12 cellular contexts compared by ENCODE assay signal in genomic region chr20:25198663-25199363, GRCh38. TPM values are rescaled to one million over a fixed set of nuclear protein-coding genes. Genes with fewer than 3 reads are reported as not detected.
DNase-seq lines count a peak whose midpoint lies in the region; ATAC-seq and TF ChIP-seq lines count a peak whose summit lies in the region.
"Had no signal": no experiment of that assay in that cellular context is flagged by ENCODE, and none has a peak within 500 bp of the region (broad histone marks: within the 10 kb centered on the region; RNA-seq: fewer than 3 reads in every experiment).

No MANE protein-coding gene starts in this region.

- ATAC-seq in stimulated activated memory B cell treated with anti-CD40 and anti-IgM and Interleukin-4, amounts not matched to agents 10 μg/mL and 1 μg/mL and 100 μg/mL, for 72 hours, result no peak
- ATAC-seq in HG03135 (IDR thresholded peaks at IDR 0.05; ENCODE audit: unreplicated experiment), result no peak

- TF ChIP-seq CTCF in brain (conservative IDR thresholded peaks at IDR 0.05) (no peak), progenitor cell of endocrine pancreas (IDR thresholded peaks at IDR 0.05; ENCODE audit: unreplicated experiment) (no peak), endodermal cell (conservative IDR thresholded peaks at IDR 0.05) (no peak)

- no peaks in the 10 kb centered on the region for H3K27me3 ChIP-seq in endodermal cell (ENCODE audit: control insufficient read depth, insufficient read depth, low read length, poor library complexity, severe bottlenecking)

- H3K36me3 Mint-ChIP-seq in activated CD4-positive, alpha-beta memory T cell treated with anti-CD3 and anti-CD28 coated beads, Interleukin-2, amount 10 ng/mL, durations not matched to agents 7 days and 5 days (ENCODE audit: low read depth), result peaks cover 11% of the 10 kb centered on the region
- H3K36me3 Mint-ChIP-seq in activated CD4-positive, alpha-beta memory T cell treated with anti-CD3 and anti-CD28 coated beads for 36 hours, result peaks cover 2% of the 10 kb centered on the region
- H3K36me3 Mint-ChIP-seq in brain, result peaks cover 27% of the 10 kb centered on the region
- peaks cover 34% of the 10 kb centered on the region for H3K36me3 Mint-ChIP-seq in stimulated activated memory B cell treated with anti-CD40 and anti-IgM and Interleukin-4, amounts not matched to agents 10 μg/mL and 1 μg/mL and 100 μg/mL, for 72 hours
- no peaks in the 10 kb centered on the region for H3K36me3 Mint-ChIP-seq in progenitor cell of endocrine pancreas (ENCODE audit: insufficient read depth)
- H3K36me3 Mint-ChIP-seq in endodermal cell (ENCODE audit: low read depth), result peaks cover 2% of the 10 kb centered on the region

- peaks cover 10% of the 10 kb centered on the region for H3K36me3 ChIP-seq in endodermal cell (ENCODE audit: control insufficient read depth, insufficient read depth, low read length)

- peaks cover 3% of the 10 kb centered on the region for H3K4me1 ChIP-seq in endodermal cell (ENCODE audit: control insufficient read depth, insufficient read depth, low read length)

- no peak overlapping the region for H3K4me3 Mint-ChIP-seq in activated CD4-positive, alpha-beta memory T cell treated with anti-CD3 and anti-CD28 coated beads, Interleukin-2, amount 10 ng/mL, durations not matched to agents 7 days and 5 days
- no peak overlapping the region for H3K4me3 Mint-ChIP-seq in activated CD4-positive, alpha-beta memory T cell treated with anti-CD3 and anti-CD28 coated beads for 36 hours
- H3K4me3 Mint-ChIP-seq in brain, result peak overlapping the region; percentile 60 to 91 (median 76)
- H3K4me3 Mint-ChIP-seq in stimulated activated memory B cell treated with anti-CD40 and anti-IgM and Interleukin-4, amounts not matched to agents 10 μg/mL and 1 μg/mL and 100 μg/mL, for 72 hours, result no peak overlapping the region
- H3K4me3 Mint-ChIP-seq in progenitor cell of endocrine pancreas (ENCODE audit: low read depth), result no peak overlapping the region
- H3K4me3 Mint-ChIP-seq in endodermal cell, result no peak overlapping the region

- H3K27ac ChIP-seq in endodermal cell (ENCODE audit: low read depth, low read length), result no peak overlapping the region

- POLR2A ChIA-PET in activated CD4-positive, alpha-beta memory T cell treated with anti-CD3 and anti-CD28 coated beads, Interleukin-2, amount 10 ng/mL, durations not matched to agents 7 days and 5 days (lab: Charles Lee), result no interaction called here
- POLR2A ChIA-PET in activated CD4-positive, alpha-beta memory T cell treated with anti-CD3 and anti-CD28 coated beads for 36 hours (lab: Charles Lee), result interaction anchor here (0.6 kb wide), 1 partner anchor 25 kb away, joined by 4 read pairs; no protein-coding TSS in a partner anchor

- no peaks in the 10 kb centered on the region for H3K27me3 Mint-ChIP-seq in activated CD4-positive, alpha-beta memory T cell treated with anti-CD3 and anti-CD28 coated beads, Interleukin-2, amount 10 ng/mL, durations not matched to agents 7 days and 5 days
- H3K27me3 Mint-ChIP-seq in activated CD4-positive, alpha-beta memory T cell treated with anti-CD3 and anti-CD28 coated beads for 36 hours, result no peaks in the 10 kb centered on the region
- H3K27me3 Mint-ChIP-seq in brain (peaks cover 5% of the 10 kb centered on the region), progenitor cell of endocrine pancreas (no peaks in the 10 kb centered on the region), endodermal cell (ENCODE audit: insufficient read depth) (peaks cover 2% of the 10 kb centered on the region)
- H3K27me3 Mint-ChIP-seq in stimulated activated memory B cell treated with anti-CD40 and anti-IgM and Interleukin-4, amounts not matched to agents 10 μg/mL and 1 μg/mL and 100 μg/mL, for 72 hours, result no peaks in the 10 kb centered on the region

- H3K9ac ChIP-seq in endodermal cell (ENCODE audit: extremely low read depth, low read length, poor library complexity, severe bottlenecking), result no peak overlapping the region

- CTCF ChIA-PET in activated CD4-positive, alpha-beta memory T cell treated with anti-CD3 and anti-CD28 coated beads, Interleukin-2, amount 10 ng/mL, durations not matched to agents 7 days and 5 days (lab: Charles Lee), result no interaction called here
- CTCF ChIA-PET in activated CD4-positive, alpha-beta memory T cell treated with anti-CD3 and anti-CD28 coated beads for 36 hours (lab: Charles Lee), result interaction anchor here (1.1 kb wide), 1 partner anchor 200 kb away, joined by 3 read pairs; no protein-coding TSS in a partner anchor

- DNase-seq in activated CD4-positive, alpha-beta memory T cell treated with anti-CD3 and anti-CD28 coated beads, Interleukin-2, amount 10 ng/mL, durations not matched to agents 7 days and 5 days, result peak; percentile 13
- no peak for DNase-seq in activated CD4-positive, alpha-beta memory T cell treated with anti-CD3 and anti-CD28 coated beads for 36 hours
- DNase-seq in left kidney (ENCODE audit: low read depth, low spot score) (peak; percentile 7), progenitor cell of endocrine pancreas (ENCODE audit: low spot score, unreplicated experiment) (no peak), endodermal cell (no peak)
- DNase-seq: activated CD4-positive, alpha-beta T cell treated with anti-CD3 and anti-CD28 coated beads for 1 hour; activated T-cell treated with anti-CD3 and anti-CD28 coated beads, Interleukin-2, amount 50 U/mL, for 48 hours; amniotic stem cell; DMS53 had no signal

- no peak overlapping the region for H3K4me3 ChIP-seq in endodermal cell (ENCODE audit: low read length)

- intact Hi-C loops in activated CD4-positive, alpha-beta memory T cell treated with anti-CD3 and anti-CD28 coated beads for 36 hours (cut with micrococcal nuclease), result loop anchor here (5.0 kb wide), 2 partner anchors 52 to 208 kb away; partner anchors contain the start of gene GINS1

- no peak overlapping the region for H3K27ac Mint-ChIP-seq in activated CD4-positive, alpha-beta memory T cell treated with anti-CD3 and anti-CD28 coated beads, Interleukin-2, amount 10 ng/mL, durations not matched to agents 7 days and 5 days
- no peak overlapping the region for H3K27ac Mint-ChIP-seq in activated CD4-positive, alpha-beta memory T cell treated with anti-CD3 and anti-CD28 coated beads for 36 hours
- H3K27ac Mint-ChIP-seq in brain (peak overlapping the region in 4 of 5 experiments; percentile 28 to 94 (median 70)), progenitor cell of endocrine pancreas (no peak overlapping the region), endodermal cell (no peak overlapping the region)
- peak overlapping the region; percentile 30 for H3K27ac Mint-ChIP-seq in stimulated activated memory B cell treated with anti-CD40 and anti-IgM and Interleukin-4, amounts not matched to agents 10 μg/mL and 1 μg/mL and 100 μg/mL, for 72 hours

- no peaks in the 10 kb centered on the region for H3K9me3 ChIP-seq in endodermal cell (ENCODE audit: control insufficient read depth, low read length)

- H3K4me1 Mint-ChIP-seq in activated CD4-positive, alpha-beta memory T cell treated with anti-CD3 and anti-CD28 coated beads, Interleukin-2, amount 10 ng/mL, durations not matched to agents 7 days and 5 days, result peaks cover 35% of the 10 kb centered on the region
- peaks cover 52% of the 10 kb centered on the region for H3K4me1 Mint-ChIP-seq in activated CD4-positive, alpha-beta memory T cell treated with anti-CD3 and anti-CD28 coated beads for 36 hours (ENCODE audit: low read depth)
- H3K4me1 Mint-ChIP-seq in brain (peaks cover 65% of the 10 kb centered on the region), progenitor cell of endocrine pancreas (ENCODE audit: low read depth) (peaks cover 22% of the 10 kb centered on the region), endodermal cell (peaks cover 21% of the 10 kb centered on the region)
- H3K4me1 Mint-ChIP-seq in stimulated activated memory B cell treated with anti-CD40 and anti-IgM and Interleukin-4, amounts not matched to agents 10 μg/mL and 1 μg/mL and 100 μg/mL, for 72 hours, result peaks cover 62% of the 10 kb centered on the region

- 81 to 89% methylated on average over 10 to 11 of the region's 11 CpGs for WGBS in endodermal cell (ENCODE audit: insufficient coverage in 1 of 2, insufficient read length in 1 of 2), 2 experiments

- no peaks in the 10 kb centered on the region for H3K9me3 Mint-ChIP-seq in activated CD4-positive, alpha-beta memory T cell treated with anti-CD3 and anti-CD28 coated beads, Interleukin-2, amount 10 ng/mL, durations not matched to agents 7 days and 5 days
- no peaks in the 10 kb centered on the region for H3K9me3 Mint-ChIP-seq in activated CD4-positive, alpha-beta memory T cell treated with anti-CD3 and anti-CD28 coated beads for 36 hours
- H3K9me3 Mint-ChIP-seq in brain (peaks cover 0 to 10% (median 5%) of the 10 kb centered on the region in 5 experiments), progenitor cell of endocrine pancreas (ENCODE audit: low read depth) (no peaks in the 10 kb centered on the region), endodermal cell (no peaks in the 10 kb centered on the region)
- H3K9me3 Mint-ChIP-seq in stimulated activated memory B cell treated with anti-CD40 and anti-IgM and Interleukin-4, amounts not matched to agents 10 μg/mL and 1 μg/mL and 100 μg/mL, for 72 hours, result no peaks in the 10 kb centered on the region

RNA-seq across cellular contexts. Expression of gene ENTPD6, which starts 3.3 kb away (rescaled TPM):
- 10 to 100 TPM; 47.7 to 48.2 TPM for total RNA-seq in activated CD4-positive, alpha-beta memory T cell treated with anti-CD3 and anti-CD28 coated beads, Interleukin-2, amount 10 ng/mL, durations not matched to agents 7 days and 5 days
- total RNA-seq in activated CD4-positive, alpha-beta memory T cell treated with anti-CD3 and anti-CD28 coated beads for 36 hours, result 10 to 100 TPM; 48.5 to 51.0 TPM
- polyA plus RNA-seq in brain (ENCODE audit: insufficient read depth, low read depth, low replicate concordance), result 56.9 TPM
- total RNA-seq in progenitor cell of endocrine pancreas (85.1 and 89.2 TPM in 2 replicates), endodermal cell (10 to 100 TPM; 77.1 to 93.6 TPM)
- polyA plus RNA-seq in endodermal cell (2013, experiment 1 of 2), result 49.8 TPM
- polyA plus RNA-seq in endodermal cell (2013, experiment 2 of 2), result 44.7 TPM

RNA-seq across cellular contexts. Expression of gene PYGB, which starts 49.1 kb away (rescaled TPM):
- total RNA-seq in activated CD4-positive, alpha-beta memory T cell treated with anti-CD3 and anti-CD28 coated beads, Interleukin-2, amount 10 ng/mL, durations not matched to agents 7 days and 5 days, result 10 to 100 TPM; 28.4 to 29.8 TPM
- total RNA-seq in activated CD4-positive, alpha-beta memory T cell treated with anti-CD3 and anti-CD28 coated beads for 36 hours, result 10 to 100 TPM; 23.4 to 24.0 TPM
- polyA plus RNA-seq in brain (ENCODE audit: insufficient read depth, low read depth, low replicate concordance), result 125 TPM
- total RNA-seq in progenitor cell of endocrine pancreas (54.4 and 54.9 TPM in 2 replicates), endodermal cell (10 to 100 TPM; 59.3 to 66.8 TPM)
- 48.4 TPM for polyA plus RNA-seq in endodermal cell (2013, experiment 1 of 2)
- 48.7 TPM for polyA plus RNA-seq in endodermal cell (2013, experiment 2 of 2)

Comparison
In these comparisons a context has a peak if more than half of its experiments do, and no peak if none do; other contexts are left out.
1. DNase-seq: peak in activated CD4-positive, alpha-beta memory T cell treated with anti-CD3 and anti-CD28 coated beads, Interleukin-2, amount 10 ng/mL, durations not matched to agents 7 days and 5 days (single experiment) and left kidney (single experiment); none in activated CD4-positive, alpha-beta memory T cell treated with anti-CD3 and anti-CD28 coated beads for 36 hours (single experiment), progenitor cell of endocrine pancreas (single experiment) and endodermal cell (single experiment).
2. H3K27ac Mint-ChIP-seq: peak in brain (4 of 5) and stimulated activated memory B cell treated with anti-CD40 and anti-IgM and Interleukin-4, amounts not matched to agents 10 μg/mL and 1 μg/mL and 100 μg/mL, for 72 hours (single experiment); none in activated CD4-positive, alpha-beta memory T cell treated with anti-CD3 and anti-CD28 coated beads, Interleukin-2, amount 10 ng/mL, durations not matched to agents 7 days and 5 days (single experiment), activated CD4-positive, alpha-beta memory T cell treated with anti-CD3 and anti-CD28 coated beads for 36 hours (single experiment), progenitor cell of endocrine pancreas (single experiment) and endodermal cell (single experiment).
3. H3K4me3 Mint-ChIP-seq: peak in brain (5 of 5); none in activated CD4-positive, alpha-beta memory T cell treated with anti-CD3 and anti-CD28 coated beads, Interleukin-2, amount 10 ng/mL, durations not matched to agents 7 days and 5 days (single experiment), activated CD4-positive, alpha-beta memory T cell treated with anti-CD3 and anti-CD28 coated beads for 36 hours (single experiment), stimulated activated memory B cell treated with anti-CD40 and anti-IgM and Interleukin-4, amounts not matched to agents 10 μg/mL and 1 μg/mL and 100 μg/mL, for 72 hours (single experiment), progenitor cell of endocrine pancreas (single experiment) and endodermal cell (single experiment).